ENCODE assay signal across 8 cellular contexts in genomic region chr7:44846390-44846789, GRCh38. TPM values are rescaled to one million over a fixed set of nuclear protein-coding genes. Genes with fewer than 3 reads are reported as not detected.
DNase-seq lines count a peak whose midpoint lies in the region; ATAC-seq and TF ChIP-seq lines count a peak whose summit lies in the region.
"Not testable (repeated sequence)": the region's sequence is repeated elsewhere in the genome, so short reads cannot be mapped to it uniquely, and the experiment has no call there.

No MANE protein-coding gene starts in this region.

- not testable (repeated sequence) for H3K27me3 ChIP-seq in RWPE2 (ENCODE audit: insufficient read depth, poor library complexity, severe bottlenecking); heart left ventricle; spleen (replicated peaks in 1 of 7)

- H3K27ac Mint-ChIP-seq in activated T-helper 1 cell treated with anti-CD3 and anti-CD28 coated beads, Interleukin-12 subunit alpha, Interleukin-12 subunit beta, Interleukin-2, Interleukin-4 antibody, amounts not matched to agents 30 ng/mL and 10 ng/mL and 1 ng/mL, durations not matched to agents 14 hours and 24 hours and 36 hours, result peak overlapping the region; percentile 98
- peak overlapping the region; percentile 95 for H3K27ac Mint-ChIP-seq in central memory CD8-positive, alpha-beta T cell (ENCODE audit: low read depth)
- H3K27ac Mint-ChIP-seq in naive B cell, result peak overlapping the region; percentile 85 to 99 (median 98)

- DNase-seq in AG09309 (ENCODE audit: low read depth); HEK293T (ENCODE audit: extremely low spot score); RWPE2 (ENCODE audit: low spot score); central memory CD8-positive, alpha-beta T cell (ENCODE audit: low spot score in 2 of 2); heart left ventricle; naive B cell; spleen: not testable (repeated sequence)
- peak; percentile 5 for DNase-seq in activated T-helper 1 cell treated with anti-CD3 and anti-CD28 coated beads, Interleukin-12 subunit alpha, Interleukin-12 subunit beta, Interleukin-2, Interleukin-4 antibody, amounts not matched to agents 30 ng/mL and 10 ng/mL and 1 ng/mL, durations not matched to agents 14 hours and 24 hours and 36 hours (ENCODE audit: low spot score)

- not testable (repeated sequence) for H3K27me3 Mint-ChIP-seq in activated T-helper 1 cell treated with anti-CD3 and anti-CD28 coated beads, Interleukin-12 subunit alpha, Interleukin-12 subunit beta, Interleukin-2, Interleukin-4 antibody, amounts not matched to agents 30 ng/mL and 10 ng/mL and 1 ng/mL, durations not matched to agents 14 hours and 24 hours and 36 hours (ENCODE audit: insufficient read depth); central memory CD8-positive, alpha-beta T cell; naive B cell

- not testable (repeated sequence) for TF ChIP-seq CTCF in AG09309 (IDR thresholded peaks at IDR 0.05; ENCODE audit: control insufficient read depth, insufficient read depth, low read depth, low read length, missing control alignments); RWPE2 (IDR thresholded peaks at IDR 0.05; ENCODE audit: poor library complexity, severe bottlenecking); heart left ventricle (IDR thresholded peaks at IDR 0.05); spleen (IDR thresholded peaks at IDR 0.05 in 8 of 11, conservative IDR thresholded peaks at IDR 0.05 in 3 of 11)

- not testable (repeated sequence) for H3K9me3 ChIP-seq in RWPE2 (ENCODE audit: severe bottlenecking); heart left ventricle; spleen

- H3K4me1 Mint-ChIP-seq in activated T-helper 1 cell treated with anti-CD3 and anti-CD28 coated beads, Interleukin-12 subunit alpha, Interleukin-12 subunit beta, Interleukin-2, Interleukin-4 antibody, amounts not matched to agents 30 ng/mL and 10 ng/mL and 1 ng/mL, durations not matched to agents 14 hours and 24 hours and 36 hours (ENCODE audit: low read depth), result peaks cover 64% of the 10 kb centered on the region
- peaks cover 40% of the 10 kb centered on the region for H3K4me1 Mint-ChIP-seq in central memory CD8-positive, alpha-beta T cell
- H3K4me1 Mint-ChIP-seq in naive B cell, result peaks cover 31 to 43% (median 43%) of the 10 kb centered on the region in 3 donors

- 45 to 63% (median 55%) methylated on average over 11 of the region's 11 CpGs for WGBS in heart left ventricle, 4 donors
- 23 to 50% (median 25%) methylated on average over 11 of the region's 11 CpGs for WGBS in spleen, 5 donors

- not testable (repeated sequence) for H3K9me3 Mint-ChIP-seq in activated T-helper 1 cell treated with anti-CD3 and anti-CD28 coated beads, Interleukin-12 subunit alpha, Interleukin-12 subunit beta, Interleukin-2, Interleukin-4 antibody, amounts not matched to agents 30 ng/mL and 10 ng/mL and 1 ng/mL, durations not matched to agents 14 hours and 24 hours and 36 hours; central memory CD8-positive, alpha-beta T cell; naive B cell

- intact Hi-C loops in activated T-helper 1 cell treated with anti-CD3 and anti-CD28 coated beads, Interleukin-12 subunit alpha, Interleukin-12 subunit beta, Interleukin-2, Interleukin-4 antibody, amounts not matched to agents 30 ng/mL and 10 ng/mL and 1 ng/mL, durations not matched to agents 14 hours and 24 hours and 36 hours (cut with micrococcal nuclease), result loop anchor here (5.0 kb wide), 2 partner anchors 351 to 354 kb away; partner anchors contain the start of gene NUDCD3
- intact Hi-C loops in heart left ventricle (cut with DNase I) (loop anchor here (2.0 to 10.0 kb wide), 10 partner anchors 36 to 262 kb away; partner anchors contain the start of genes PPIA (in 4 of the 10), OGDH (in 2 of the 10) and ZMIZ2 (in 2 of the 10)), spleen (cut with DNase I; ENCODE audit: low total_unique reads) (loop anchor here (5.0 kb wide), 1 partner anchor 259 kb away; no protein-coding TSS in a partner anchor)

- peaks cover 17% of the 10 kb centered on the region for H3K36me3 Mint-ChIP-seq in activated T-helper 1 cell treated with anti-CD3 and anti-CD28 coated beads, Interleukin-12 subunit alpha, Interleukin-12 subunit beta, Interleukin-2, Interleukin-4 antibody, amounts not matched to agents 30 ng/mL and 10 ng/mL and 1 ng/mL, durations not matched to agents 14 hours and 24 hours and 36 hours (ENCODE audit: low read depth)
- H3K36me3 Mint-ChIP-seq in central memory CD8-positive, alpha-beta T cell (ENCODE audit: insufficient read depth), result peaks cover 46% of the 10 kb centered on the region
- peaks cover 0 to 14% of the 10 kb centered on the region in 2 donors for H3K36me3 Mint-ChIP-seq in naive B cell

- not testable (repeated sequence) for TF ChIP-seq POLR2A in heart left ventricle (IDR thresholded peaks at IDR 0.05); spleen (IDR thresholded peaks at IDR 0.05)

- H3K4me3 ChIP-seq in AG09309 (ENCODE audit: control insufficient read depth, low read depth, low read length) (peak overlapping the region; percentile 70), RWPE2 (ENCODE audit: severe bottlenecking) (peak overlapping the region; percentile 90), heart left ventricle (peak overlapping the region; percentile 52 to 85 (median 70)), spleen (peak overlapping the region; percentile 43 to 83 (median 63))

- H3K36me3 ChIP-seq in RWPE2 (ENCODE audit: low read depth) (peaks cover 23% of the 10 kb centered on the region), heart left ventricle (peaks cover 0 to 20% (median 7%) of the 10 kb centered on the region in 9 donors), spleen (peaks cover 0 to 18% (median under 1%) of the 10 kb centered on the region in 6 donors)

- POLR2A ChIA-PET in HEK293T (lab: Yijun Ruan, JAX), result interaction anchor here (0.9 to 4.1 kb wide), 4 partner anchors 49 to 273 kb away, joined by 3 to 22 read pairs (median 4); partner anchors contain the start of genes DDX56 and TMED4

- H3K27ac ChIP-seq in RWPE2 (ENCODE audit: poor library complexity, severe bottlenecking) (peak overlapping the region; percentile 87), heart left ventricle (peak overlapping the region in 11 of 12 donors; percentile 89 to 99 (median 97)), spleen (peak overlapping the region; percentile 69 to 99 (median 98))

- not testable (repeated sequence) for ATAC-seq in RWPE2 (ENCODE audit: low read depth); central memory CD8-positive, alpha-beta T cell (replicated peaks; ENCODE audit: extremely low read depth, poor library complexity, severe bottlenecking); heart left ventricle; naive B cell (ENCODE audit: low read depth in 2 of 2)

- CTCF ChIA-PET in HEK293T (lab: Yijun Ruan, JAX), result interaction anchor here (1.0 to 1.3 kb wide), 2 partner anchors 15 to 258 kb away, joined by 4 to 5 read pairs; no protein-coding TSS in a partner anchor

- peaks cover 14% of the 10 kb centered on the region for H3K4me1 ChIP-seq in RWPE2 (ENCODE audit: insufficient read depth, poor library complexity, severe bottlenecking)
- peaks cover 0 to 57% (median 45%) of the 10 kb centered on the region in 12 donors for H3K4me1 ChIP-seq in heart left ventricle
- peaks cover 24 to 80% (median 59%) of the 10 kb centered on the region in 6 donors for H3K4me1 ChIP-seq in spleen

- peak overlapping the region; percentile 90 for H3K4me3 Mint-ChIP-seq in activated T-helper 1 cell treated with anti-CD3 and anti-CD28 coated beads, Interleukin-12 subunit alpha, Interleukin-12 subunit beta, Interleukin-2, Interleukin-4 antibody, amounts not matched to agents 30 ng/mL and 10 ng/mL and 1 ng/mL, durations not matched to agents 14 hours and 24 hours and 36 hours
- H3K4me3 Mint-ChIP-seq in central memory CD8-positive, alpha-beta T cell, result peak overlapping the region; percentile 83
- H3K4me3 Mint-ChIP-seq in naive B cell, result peak overlapping the region; percentile 83 to 98 (median 94)

TF ChIP-seq in HEK293T, 16 proteins besides CTCF, POLR2A, EP300 and RAD21:
- TF ChIP-seq ZNF384 (IDR thresholded peaks at IDR 0.05), result peak; percentile 75

RNA-seq across cellular contexts. Expression of gene H2AZ2, which starts 1.5 kb away (rescaled TPM):
- 187 and 190 TPM in 2 replicates for total RNA-seq in activated T-helper 1 cell treated with anti-CD3 and anti-CD28 coated beads, Interleukin-12 subunit alpha, Interleukin-12 subunit beta, Interleukin-2, Interleukin-4 antibody, amounts not matched to agents 30 ng/mL and 10 ng/mL and 1 ng/mL, durations not matched to agents 14 hours and 24 hours and 36 hours
- total RNA-seq in heart left ventricle, result 100 to 1,000 TPM; 188 to 274 (median 224) TPM
- 100 to 1,000 TPM; 161 to 179 TPM for polyA plus RNA-seq in heart left ventricle
- polyA plus RNA-seq in naive B cell (ENCODE audit: low read depth in 6 of 6), result 100 to 1,000 TPM; 128 to 168 (median 145) TPM
- total RNA-seq in spleen, result 100 to 1,000 TPM; 106 to 137 (median 114) TPM
- polyA plus RNA-seq in spleen, result 100 to 1,000 TPM in 2 of 3 donors, 10 to 100 TPM in 1; 74.7 to 147 (median 112) TPM

RNA-seq across cellular contexts. Expression of gene PURB, which starts 38.9 kb away (rescaled TPM):
- 42.1 and 42.6 TPM in 2 replicates for total RNA-seq in activated T-helper 1 cell treated with anti-CD3 and anti-CD28 coated beads, Interleukin-12 subunit alpha, Interleukin-12 subunit beta, Interleukin-2, Interleukin-4 antibody, amounts not matched to agents 30 ng/mL and 10 ng/mL and 1 ng/mL, durations not matched to agents 14 hours and 24 hours and 36 hours
- total RNA-seq in heart left ventricle (10 to 100 TPM in 8 of 9 donors, 1 to 10 TPM in 1; 9.8 to 19.4 (median 15.8) TPM), spleen (10 to 100 TPM; 18.7 to 25.4 (median 22.8) TPM)
- polyA plus RNA-seq in heart left ventricle (10 to 100 TPM in 1 of 2 donors, 1 to 10 TPM in 1; 5.5 to 15.7 TPM), naive B cell (ENCODE audit: low read depth in 6 of 6) (1 to 10 TPM; 2.9 to 4.5 (median 3.5) TPM), spleen (1 to 10 TPM; 6.0 to 7.4 (median 6.1) TPM)

RNA-seq across cellular contexts. Expression of gene PPIA, which starts 49.9 kb away (rescaled TPM):
- total RNA-seq in activated T-helper 1 cell treated with anti-CD3 and anti-CD28 coated beads, Interleukin-12 subunit alpha, Interleukin-12 subunit beta, Interleukin-2, Interleukin-4 antibody, amounts not matched to agents 30 ng/mL and 10 ng/mL and 1 ng/mL, durations not matched to agents 14 hours and 24 hours and 36 hours, result 2,141 and 2,153 TPM in 2 replicates
- 100 to 1,000 TPM; 327 to 924 (median 571) TPM for total RNA-seq in heart left ventricle
- 1,000 to 10,000 TPM; 1,197 to 3,804 TPM for polyA plus RNA-seq in heart left ventricle
- polyA plus RNA-seq in naive B cell (ENCODE audit: low read depth in 6 of 6), result 1,000 to 10,000 TPM; 2,925 to 4,431 (median 4,097) TPM
- 1,000 to 10,000 TPM in 3 of 7 donors, 100 to 1,000 TPM in 4; 877 to 1,659 (median 945) TPM for total RNA-seq in spleen
- polyA plus RNA-seq in spleen, result 1,000 to 10,000 TPM; 2,690 to 3,651 (median 2,985) TPM
